ENCODE assay signal across 11 cellular contexts in genomic region chr20:10578607-10579006, GRCh38.
DNase-seq lines count a peak whose midpoint lies in the region; ATAC-seq, FAIRE-seq and TF ChIP-seq lines count a peak whose summit lies in the region.
"Had no signal": no experiment of that assay in that cellular context is flagged by ENCODE, and none has a peak within 500 bp of the region (broad histone marks: within the 10 kb centered on the region; RNA-seq: fewer than 3 reads in every experiment).

No MANE protein-coding gene starts in this region.

- peak overlapping the region; percentile 70 for H3K4me2 ChIP-seq in keratinocyte (ENCODE audit: control insufficient read depth, extremely low read depth, insufficient read depth, low read depth, low read length)

- H3K9me1 ChIP-seq in keratinocyte (ENCODE audit: control insufficient read depth, extremely low read depth, insufficient read depth, low read length), result no peaks in the 10 kb centered on the region

- dilution Hi-C loops in keratinocyte (cut with MboI; ENCODE audit: extremely low pct_ligation_motif_present, low sequenced_read_pairs), result no loop called here

- peak overlapping the region; percentile 9 for H3K9ac ChIP-seq in keratinocyte (ENCODE audit: control insufficient read depth, extremely low read depth, insufficient read depth, low read length)

- FAIRE-seq in GM12891 (lab: Jason Lieb, UNC) (peak; percentile 28), keratinocyte (lab: Jason Lieb, UNC) (peak; percentile 96)

- H3K9me3 ChIP-seq in SJCRH30 (replicated peaks) (no peaks in the 10 kb centered on the region), keratinocyte (ENCODE audit: control insufficient read depth, low read depth, low read length) (no peaks in the 10 kb centered on the region)
- H3K9me3 ChIP-seq: gastrocnemius medialis, upper lobe of right lung had no signal

- H3K36me3 ChIP-seq in SJCRH30, result no peaks in the 10 kb centered on the region
- no peaks in the 10 kb centered on the region for H3K36me3 ChIP-seq in keratinocyte (ENCODE audit: control insufficient read depth in 2 of 2, extremely low read depth in 1 of 2, insufficient read depth in 2 of 2, low read length in 2 of 2)
- H3K36me3 ChIP-seq: gastrocnemius medialis, upper lobe of right lung had no signal

- TF ChIP-seq POLR2A in GM12891 (IDR thresholded peaks at IDR 0.05; ENCODE audit: low read depth, low read length), result no peak

- peaks cover 53% of the 10 kb centered on the region for H3K4me1 ChIP-seq in SJCRH30
- peaks cover 46% of the 10 kb centered on the region for H3K4me1 ChIP-seq in keratinocyte (ENCODE audit: control insufficient read depth, extremely low read depth, insufficient read depth, low read length)
- H3K4me1 ChIP-seq: gastrocnemius medialis, upper lobe of right lung had no signal

- H3K79me2 ChIP-seq in keratinocyte (ENCODE audit: control insufficient read depth, insufficient read depth, low read length), result no peaks in the 10 kb centered on the region

- in situ Hi-C loops in GM13977 (cut with MboI; ENCODE audit: low pct_unique_long_range_greater_than_20kb, low sequenced_read_pairs, unreplicated experiment), result no loop called here

- H3K4me3 ChIP-seq in SJCRH30 (no peak overlapping the region), keratinocyte (ENCODE audit: control insufficient read depth in 2 of 3, extremely low read depth in 1 of 3, insufficient read depth in 2 of 3, low read depth in 1 of 3, low read length in 3 of 3) (no peak overlapping the region)
- H3K4me3 ChIP-seq: gastrocnemius medialis, upper lobe of right lung had no signal

- no peak overlapping the region for H2AFZ ChIP-seq in keratinocyte (ENCODE audit: control insufficient read depth, low read length)

- DNase-seq in GM12891 (ENCODE audit: insufficient read length, low spot score), result no peak
- peak; percentile 13 to 70 for DNase-seq in SJCRH30
- DNase-seq in keratinocyte (ENCODE audit: low read depth, low spot score), result peak; percentile 82
- no peak for DNase-seq in GM13977 (ENCODE audit: low spot score)
- no peak for DNase-seq in activated CD4-positive, alpha-beta T cell treated with anti-CD3 and anti-CD28 coated beads, Interleukin-2, amount 50 U/mL, for 1 hour
- no peak for DNase-seq in NCI-H2171 treated with DMSO at 0.1 percent for 48 hours (lab: John Stamatoyannopoulos, UW)
- DNase-seq in cerebellar nuclear complex (lab: John Stamatoyannopoulos, UW), result no peak
- DNase-seq: gastrocnemius medialis; stimulated activated CD4-positive, alpha-beta T cell treated with anti-CD3 and anti-CD28 coated beads, Interleukin-2, amount 100 ng/mL, for 48 hours; upper lobe of right lung had no signal

- no peaks in the 10 kb centered on the region for H4K20me1 ChIP-seq in keratinocyte (ENCODE audit: control insufficient read depth, extremely low read depth, insufficient read depth, low read length)

- peak; percentile 69 for ATAC-seq in HG02852 (IDR thresholded peaks at IDR 0.05; ENCODE audit: unreplicated experiment)
- ATAC-seq: gastrocnemius medialis, upper lobe of right lung had no signal

- H3K27me3 ChIP-seq in SJCRH30, result no peaks in the 10 kb centered on the region
- no peaks in the 10 kb centered on the region for H3K27me3 ChIP-seq in keratinocyte (ENCODE audit: control insufficient read depth, extremely low read depth, insufficient read depth, low read length)
- H3K27me3 ChIP-seq: gastrocnemius medialis, upper lobe of right lung had no signal

- no peak for TF ChIP-seq CTCF in keratinocyte (optimal IDR thresholded peaks at IDR 0.05 in 1 of 3, IDR thresholded peaks at IDR 0.05 in 1 of 3, conservative IDR thresholded peaks at IDR 0.05 in 1 of 3; ENCODE audit: extremely low read depth in 1 of 3, insufficient read depth in 2 of 3, low read length in 3 of 3)
- no peak for TF ChIP-seq CTCF in GM13977 (IDR thresholded peaks at IDR 0.05; ENCODE audit: extremely low read depth, insufficient read depth, missing control alignments)

- H3K27ac ChIP-seq in SJCRH30 (peak overlapping the region; percentile 4; the same call in 1 of the 2 replicates), keratinocyte (ENCODE audit: control insufficient read depth, insufficient read depth, low read length) (peak overlapping the region; percentile 65)
- H3K27ac ChIP-seq: gastrocnemius medialis, upper lobe of right lung had no signal

TF ChIP-seq in GM12891, 5 proteins besides CTCF, POLR2A, EP300 and RAD21:
- TF ChIP-seq POU2F2 (IDR thresholded peaks at IDR 0.05; ENCODE audit: low read depth, low read length), result no peak
- TF ChIP-seq PAX5 (IDR thresholded peaks at IDR 0.05; ENCODE audit: insufficient read depth, low read length, severe bottlenecking), result no peak
- no peak for TF ChIP-seq POLR2AphosphoS5 (IDR thresholded peaks at IDR 0.05; ENCODE audit: low read depth, low read length)
- TF ChIP-seq SPI1 (IDR thresholded peaks at IDR 0.05; ENCODE audit: low read depth, low read length), result no peak
- TF ChIP-seq TAF1 (IDR thresholded peaks at IDR 0.05; ENCODE audit: low read depth, low read length), result no peak

Comparison
In these comparisons a context has a peak if more than half of its experiments do, and no peak if none do; other contexts are left out.
1. DNase-seq: peak in SJCRH30 (2 of 2) and keratinocyte (single experiment); none in GM12891 (single experiment), GM13977 (single experiment), activated CD4-positive, alpha-beta T cell treated with anti-CD3 and anti-CD28 coated beads, Interleukin-2, amount 50 U/mL, for 1 hour (single experiment), NCI-H2171 treated with DMSO at 0.1 percent for 48 hours (single experiment) and cerebellar nuclear complex (0 of 2).